Comparison of ENCODE assay signal across 16 cellular contexts in the genomic region with DNA sequence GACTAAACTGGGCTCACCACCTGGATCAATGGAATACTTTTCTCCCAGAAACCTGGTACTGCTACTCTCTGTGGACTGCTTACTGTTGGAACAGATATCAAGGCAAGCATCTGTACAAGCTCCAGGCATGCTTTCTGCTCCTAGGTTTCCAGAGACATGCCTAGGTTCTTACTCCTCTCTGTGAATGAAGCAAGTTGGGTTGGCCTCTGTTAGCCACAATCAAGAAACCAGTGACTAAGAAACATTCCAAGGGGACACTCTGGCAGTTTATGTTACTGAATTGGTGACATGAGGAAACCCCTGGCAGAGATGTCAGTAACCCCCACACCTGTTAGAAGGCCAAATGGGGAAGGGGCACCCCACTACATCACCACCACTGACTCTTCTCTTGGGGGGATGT.
DNase-seq lines count a peak whose midpoint lies in the region; ATAC-seq and TF ChIP-seq lines count a peak whose summit lies in the region.
"Had no signal": no experiment of that assay in that cellular context is flagged by ENCODE, and none has a peak within 500 bp of the region (broad histone marks: within the 10 kb centered on the region; RNA-seq: fewer than 3 reads in every experiment).

No MANE protein-coding gene starts in this region.

- H3K36me3 Mint-ChIP-seq in HFFc6 (ENCODE audit: low read depth): no peaks in the 10 kb centered on the region
- H3K36me3 Mint-ChIP-seq: CD4-positive, alpha-beta memory T cell had no signal

- no peaks in the 10 kb centered on the region for H3K4me1 ChIP-seq in PC-9 (replicated peaks; ENCODE audit: insufficient read depth)
- H3K4me1 ChIP-seq: BE2C had no signal

- H3K4me1 Mint-ChIP-seq in HFFc6 (ENCODE audit: low read depth): 0 out of 2 replicates have a peak, but pooled peaks cover 6% of the 10 kb centered on the region

- no peaks in the 10 kb centered on the region for H3K79me2 ChIP-seq in PC-9 (ENCODE audit: low read depth)

- TF ChIP-seq CTCF in HFFc6 (IDR thresholded peaks at IDR 0.05) (no peak), PC-9 (conservative IDR thresholded peaks at IDR 0.05) (no peak)

- H3K9me3 Mint-ChIP-seq in HFFc6: no peaks in the 10 kb centered on the region

- H4K20me1 ChIP-seq in PC-9 (ENCODE audit: insufficient read depth): no peaks in the 10 kb centered on the region

- no peak overlapping the region for H3K27ac Mint-ChIP-seq in HFFc6
- H3K27ac Mint-ChIP-seq: CD4-positive, alpha-beta memory T cell had no signal

- H3K27ac ChIP-seq in PC-9: no peak overlapping the region
- H3K27ac ChIP-seq: 22Rv1, C4-2B had no signal

- H3K27me3 Mint-ChIP-seq in HFFc6 (ENCODE audit: insufficient read depth): no peaks in the 10 kb centered on the region; the same call in 1 of the 2 replicates
- H3K27me3 Mint-ChIP-seq: CD4-positive, alpha-beta memory T cell had no signal

- no peak overlapping the region for H2AFZ ChIP-seq in PC-9

- no peak overlapping the region for H3K4me3 Mint-ChIP-seq in HFFc6
- H3K4me3 Mint-ChIP-seq: CD4-positive, alpha-beta memory T cell had no signal

- no peaks in the 10 kb centered on the region for H3K9me2 ChIP-seq in PC-9 (ENCODE audit: insufficient read depth)

- no peak for ATAC-seq in HG02571 (IDR thresholded peaks at IDR 0.05; ENCODE audit: unreplicated experiment)
- ATAC-seq: HepG2 had no signal

- DNase-seq in NCI-H2171 treated with DMSO at 0.1 percent for 48 hours (lab: John Stamatoyannopoulos, UW): peak; percentile 75
- DNase-seq in NCI-H2171 (lab: John Stamatoyannopoulos, UW): no peak
- peak; percentile 17 for DNase-seq in HFFc6
- DNase-seq in glomerular visceral epithelial cell (ENCODE audit: extremely low spot score): peak; percentile 37
- no peak for DNase-seq in medulla oblongata (ENCODE audit: extremely low spot score)
- DNase-seq in PC-9: no peak
- DNase-seq in NCI-H1694 (lab: John Stamatoyannopoulos, UW): no peak
- DNase-seq: BE2C; CD4-positive, alpha-beta memory T cell; DMS79; GF-D8; HCEC 1CT had no signal

- intact Hi-C loops in PC-9 (cut with micrococcal nuclease; ENCODE audit: unreplicated experiment): no loop called here

- POLR2A ChIA-PET in PC-9 (lab: Charles Lee; ENCODE audit: unreplicated experiment): no interaction called here

- no TSS peak for BruUV-seq in PC-9 (replicated peaks; lab: Mats Ljungman, UMichigan)

- no peaks in the 10 kb centered on the region for H3F3A ChIP-seq in PC-9 (ENCODE audit: insufficient read depth, low read depth)

- no peaks in the 10 kb centered on the region for H3K36me3 ChIP-seq in PC-9 (ENCODE audit: low read depth)
- H3K36me3 ChIP-seq: BE2C had no signal

- CTCF ChIA-PET in PC-9 (lab: Charles Lee): no interaction called here

- no peak overlapping the region for H3K4me2 ChIP-seq in PC-9

- no peaks in the 10 kb centered on the region for H3K27me3 ChIP-seq in PC-9 (ENCODE audit: insufficient read depth, low read depth)
- H3K27me3 ChIP-seq: BE2C had no signal

- H3K4me3 ChIP-seq in PC-9: no peak overlapping the region

- H3K9me3 ChIP-seq in PC-9 (ENCODE audit: insufficient read depth, low read depth): no peaks in the 10 kb centered on the region
- H3K9me3 ChIP-seq: BE2C had no signal

Comparison
In these comparisons a context has a peak if more than half of its experiments do, and no peak if none do; other contexts are left out.
1. DNase-seq: peak in NCI-H2171 treated with DMSO at 0.1 percent for 48 hours (single experiment), HFFc6 (single experiment) and glomerular visceral epithelial cell (single experiment); none in NCI-H2171 (single experiment), medulla oblongata (single experiment), PC-9 (0 of 2) and NCI-H1694 (single experiment).